Comparison of ENCODE assay signal across 1 cellular context in genomic region chr6:78010130-78010529, GRCh38.
TF ChIP-seq lines count a peak whose summit lies in the region.

No MANE protein-coding gene starts in this region.

TF ChIP-seq in HEK293, 187 proteins besides CTCF, POLR2A, EP300 and RAD21:
- peak; percentile 63; the same call in 1 of the 2 replicates for TF ChIP-seq REST (tag by site-specific recombination; IDR thresholded peaks at IDR 0.05)
- TF ChIP-seq ZBTB48 (tag by site-specific recombination; IDR thresholded peaks at IDR 0.05): no peak
